Comparison of ENCODE assay signal across 1 cellular context in the genomic region with DNA sequence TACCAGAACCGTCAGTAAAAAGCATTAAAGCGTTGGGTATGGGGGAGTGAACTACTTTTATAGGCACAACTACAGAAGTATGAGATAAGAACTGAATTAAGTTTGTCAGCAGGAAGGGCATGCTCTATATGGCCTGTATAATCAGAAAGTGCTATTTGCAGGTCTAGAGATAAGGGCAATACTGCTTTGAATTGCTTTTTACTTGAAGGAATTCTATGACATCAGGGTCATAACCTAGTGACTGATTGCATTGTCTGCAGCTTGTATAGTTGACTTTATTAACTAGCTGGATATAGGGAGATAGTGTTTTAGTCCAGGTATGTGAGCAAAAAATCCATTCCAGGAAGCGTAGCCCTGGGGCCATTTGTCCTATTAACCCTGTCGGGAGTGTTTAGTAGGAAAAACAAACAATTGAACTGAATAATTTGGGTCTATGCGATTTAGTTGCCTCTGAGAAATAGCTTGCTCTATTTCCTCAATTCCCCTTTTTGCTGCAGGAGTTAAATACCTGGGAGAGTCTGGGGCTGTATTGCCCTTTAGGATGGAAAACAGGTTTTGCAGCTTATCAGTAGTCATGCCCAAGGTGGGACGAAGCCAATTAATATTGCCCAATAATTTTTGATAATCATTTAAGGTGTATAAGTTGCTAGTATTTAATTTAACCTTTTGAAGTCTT.
TF ChIP-seq lines count a peak whose summit lies in the region.

No MANE protein-coding gene starts in this region.

TF ChIP-seq in HEK293, 187 proteins besides CTCF, POLR2A, EP300 and RAD21:
- TF ChIP-seq SETDB1 (IDR thresholded peaks at IDR 0.05; ENCODE audit: insufficient read length, low read length) = peak; percentile 71
- no peak for TF ChIP-seq ZNF510 (tag by site-specific recombination; IDR thresholded peaks at IDR 0.05; ENCODE audit: insufficient replicate concordance)
- TF ChIP-seq, protein P1, sequence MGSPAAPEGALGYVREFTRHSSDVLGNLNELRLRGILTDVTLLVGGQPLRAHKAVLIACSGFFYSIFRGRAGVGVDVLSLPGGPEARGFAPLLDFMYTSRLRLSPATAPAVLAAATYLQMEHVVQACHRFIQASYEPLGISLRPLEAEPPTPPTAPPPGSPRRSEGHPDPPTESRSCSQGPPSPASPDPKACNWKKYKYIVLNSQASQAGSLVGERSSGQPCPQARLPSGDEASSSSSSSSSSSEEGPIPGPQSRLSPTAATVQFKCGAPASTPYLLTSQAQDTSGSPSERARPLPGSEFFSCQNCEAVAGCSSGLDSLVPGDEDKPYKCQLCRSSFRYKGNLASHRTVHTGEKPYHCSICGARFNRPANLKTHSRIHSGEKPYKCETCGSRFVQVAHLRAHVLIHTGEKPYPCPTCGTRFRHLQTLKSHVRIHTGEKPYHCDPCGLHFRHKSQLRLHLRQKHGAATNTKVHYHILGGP (tag by site-specific recombination; IDR thresholded peaks at IDR 0.05) = no peak
- peak; percentile 83; the same call in 1 of the 2 replicates for TF ChIP-seq TRIM28 (IDR thresholded peaks at IDR 0.05; ENCODE audit: borderline replicate concordance, low read length)
- TF ChIP-seq ZNF132 (tag by site-specific recombination; IDR thresholded peaks at IDR 0.05; ENCODE audit: borderline replicate concordance) = no peak
- TF ChIP-seq, protein P2, sequence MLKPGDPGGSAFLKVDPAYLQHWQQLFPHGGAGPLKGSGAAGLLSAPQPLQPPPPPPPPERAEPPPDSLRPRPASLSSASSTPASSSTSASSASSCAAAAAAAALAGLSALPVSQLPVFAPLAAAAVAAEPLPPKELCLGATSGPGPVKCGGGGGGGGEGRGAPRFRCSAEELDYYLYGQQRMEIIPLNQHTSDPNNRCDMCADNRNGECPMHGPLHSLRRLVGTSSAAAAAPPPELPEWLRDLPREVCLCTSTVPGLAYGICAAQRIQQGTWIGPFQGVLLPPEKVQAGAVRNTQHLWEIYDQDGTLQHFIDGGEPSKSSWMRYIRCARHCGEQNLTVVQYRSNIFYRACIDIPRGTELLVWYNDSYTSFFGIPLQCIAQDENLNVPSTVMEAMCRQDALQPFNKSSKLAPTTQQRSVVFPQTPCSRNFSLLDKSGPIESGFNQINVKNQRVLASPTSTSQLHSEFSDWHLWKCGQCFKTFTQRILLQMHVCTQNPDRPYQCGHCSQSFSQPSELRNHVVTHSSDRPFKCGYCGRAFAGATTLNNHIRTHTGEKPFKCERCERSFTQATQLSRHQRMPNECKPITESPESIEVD (tag by site-specific recombination; IDR thresholded peaks at IDR 0.05) = peak; percentile 52
- peak; percentile 77 for TF ChIP-seq TCF7L2 (IDR thresholded peaks at IDR 0.05; ENCODE audit: borderline replicate concordance, low read depth, low read length)
- no peak for TF ChIP-seq KLF10 (tag by site-specific recombination; IDR thresholded peaks at IDR 0.05)
